In the genomic region with DNA sequence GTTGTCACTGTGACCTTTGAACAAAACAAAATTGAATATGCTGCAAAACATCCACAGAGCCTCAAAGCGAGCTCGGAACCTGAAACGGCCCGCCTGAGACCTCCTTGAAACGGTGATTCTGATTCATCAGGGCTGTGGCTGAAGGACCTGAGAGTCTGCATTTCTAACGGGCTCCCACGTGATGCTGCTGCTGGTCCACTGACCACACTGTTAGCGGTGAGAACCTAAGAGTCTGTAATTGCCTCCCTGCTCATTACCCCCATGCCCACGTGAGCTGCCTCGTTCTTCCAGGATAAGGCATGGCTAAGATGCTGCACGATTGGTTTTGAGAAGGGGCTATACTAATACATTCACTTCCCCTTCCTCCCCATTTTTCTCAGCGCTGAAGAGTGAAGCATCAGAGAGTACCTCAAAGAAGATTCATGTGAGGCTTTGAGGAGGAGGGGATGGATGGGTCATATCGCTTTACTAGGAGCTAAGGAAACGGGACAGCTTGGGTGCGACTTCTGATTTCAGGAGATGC, we compare ENCODE assay signal across 9 cellular contexts. TPM values are rescaled to one million over a fixed set of nuclear protein-coding genes. Genes with fewer than 3 reads are reported as not detected.
DNase-seq lines count a peak whose midpoint lies in the region; ATAC-seq, FAIRE-seq and TF ChIP-seq lines count a peak whose summit lies in the region.
"Had no signal": no experiment of that assay in that cellular context is flagged by ENCODE, and none has a peak within 500 bp of the region (broad histone marks: within the 10 kb centered on the region; RNA-seq: fewer than 3 reads in every experiment).

No MANE protein-coding gene starts in this region.

- intact Hi-C loops in transverse colon (cut with DNase I; ENCODE audit: low total_unique reads), result no loop called here

- WGBS in A549 (ENCODE audit: missing lambda C conversion rate), result 21% methylated on average over 15 of the region's 15 CpGs
- 0 to 23% methylated on average over 3 to 15 of the region's 15 CpGs for WGBS in transverse colon (ENCODE audit: low coverage in 1 of 2), 2 donors

- DNase-seq in A549 (ENCODE audit: low read depth in 1 of 2, low spot score in 1 of 2), result no peak
- no peak for DNase-seq in activated CD8-positive, alpha-beta T cell treated with anti-CD3 and anti-CD28 coated beads, Interleukin-2, amount 10 ng/mL, durations not matched to agents 7 days and 5 days
- no peak for DNase-seq in transverse colon
- no peak for DNase-seq in NCI-H1694 treated with DMSO at 0.1 percent for 48 hours (lab: John Stamatoyannopoulos, UW)
- no peak for DNase-seq in GM19239 (ENCODE audit: insufficient read length, low spot score)
- no peak for DNase-seq in AG08396 (ENCODE audit: low spot score)

- peak overlapping the region; percentile 49; the same call in 2 of the 3 replicates for H3K4me3 ChIP-seq in A549
- peak overlapping the region; percentile 26 for H3K4me3 ChIP-seq in mononuclear cell (ENCODE audit: low read length)
- peak overlapping the region in 2 of 4 donors; percentile 29 to 47 for H3K4me3 ChIP-seq in transverse colon

- H3K4me2 ChIP-seq in A549, result peak overlapping the region; percentile 98

- peaks cover 38% of the 10 kb centered on the region for H3K4me1 ChIP-seq in A549
- H3K4me1 ChIP-seq in mononuclear cell (ENCODE audit: insufficient read depth, low read length), result peaks cover 63% of the 10 kb centered on the region
- peaks cover 7 to 32% (median 18%) of the 10 kb centered on the region in 4 donors for H3K4me1 ChIP-seq in transverse colon

- H3K27ac Mint-ChIP-seq in activated CD8-positive, alpha-beta T cell treated with anti-CD3 and anti-CD28 coated beads, Interleukin-2, amount 10 ng/mL, durations not matched to agents 7 days and 5 days, result no peak overlapping the region

- no peak for TF ChIP-seq EP300 in A549 (IDR thresholded peaks at IDR 0.05)
- TF ChIP-seq EP300 in transverse colon (IDR thresholded peaks at IDR 0.05; ENCODE audit: low read depth), result no peak

- H3K27ac ChIP-seq in A549 (no peak overlapping the region), transverse colon (peak overlapping the region in 1 of 4 donors; percentile 77)

- no peak for FAIRE-seq in A549 (lab: Jason Lieb, UNC)
- no peak for FAIRE-seq in GM19239 (lab: Jason Lieb, UNC)
- FAIRE-seq: colon had no signal

- in situ Hi-C loops in transverse colon (cut with MboI; ENCODE audit: low pct_ligation_motif_present in 1 of 4, low pct_unique_long_range_greater_than_20kb in 1 of 4, low sequenced_read_pairs in 3 of 4), result loop anchor here in 1 of 4 donors (10.0 kb wide), 1 partner anchor 551 kb away; no protein-coding TSS in a partner anchor

- H3K4me1 Mint-ChIP-seq in activated CD8-positive, alpha-beta T cell treated with anti-CD3 and anti-CD28 coated beads, Interleukin-2, amount 10 ng/mL, durations not matched to agents 7 days and 5 days (ENCODE audit: low read depth), result peaks cover 13% of the 10 kb centered on the region

- H3K27me3 Mint-ChIP-seq in activated CD8-positive, alpha-beta T cell treated with anti-CD3 and anti-CD28 coated beads, Interleukin-2, amount 10 ng/mL, durations not matched to agents 7 days and 5 days (ENCODE audit: low read depth), result peaks cover 25% of the 10 kb centered on the region

- H3K36me3 ChIP-seq in transverse colon, result no peaks in the 10 kb centered on the region

- no peaks in the 10 kb centered on the region for H3K9me3 ChIP-seq in A549
- H3K9me3 ChIP-seq in mononuclear cell (ENCODE audit: low read depth, low read length), result no peaks in the 10 kb centered on the region
- no peaks in the 10 kb centered on the region for H3K9me3 ChIP-seq in transverse colon

- peaks cover 16% of the 10 kb centered on the region for H3K27me3 ChIP-seq in mononuclear cell (ENCODE audit: insufficient read depth, low read length)
- no peaks in the 10 kb centered on the region for H3K27me3 ChIP-seq in transverse colon

- CTCF ChIA-PET in A549 (lab: Yijun Ruan, JAX), result interaction anchor here (0.7 to 7.3 kb wide), 74 partner anchors 10 to 1019 kb away, joined by 3 to 98 read pairs (median 4); a partner anchor contains a TSS
- CTCF ChIA-PET in activated CD8-positive, alpha-beta T cell treated with anti-CD3 and anti-CD28 coated beads, Interleukin-2, amount 10 ng/mL, durations not matched to agents 7 days and 5 days (lab: Charles Lee), result interaction anchor here (0.7 to 6.8 kb wide), 64 partner anchors 9 to 669 kb away, joined by 3 to 126 read pairs (median 4); a partner anchor contains a TSS

- no peak for TF ChIP-seq CTCF in A549 (IDR thresholded peaks at IDR 0.05)
- no peak for TF ChIP-seq CTCF in transverse colon (IDR thresholded peaks at IDR 0.05)

- peak overlapping the region; percentile 23 for H3K4me3 Mint-ChIP-seq in activated CD8-positive, alpha-beta T cell treated with anti-CD3 and anti-CD28 coated beads, Interleukin-2, amount 10 ng/mL, durations not matched to agents 7 days and 5 days

- ATAC-seq in A549 (peak in 1 of 2 experiments; percentile 28; a peak in 3 of 6 replicates), GM21390 (IDR thresholded peaks at IDR 0.05; ENCODE audit: unreplicated experiment) (peak; percentile 7)
- no peak for ATAC-seq in activated CD8-positive, alpha-beta T cell treated with anti-CD3 and anti-CD28 coated beads, Interleukin-2, amount 10 ng/mL, durations not matched to agents 7 days and 5 days

- TF ChIP-seq POLR2A in A549 (IDR thresholded peaks at IDR 0.05; ENCODE audit: low read length), result no peak
- no peak for TF ChIP-seq POLR2A in transverse colon (IDR thresholded peaks at IDR 0.05)

- POLR2A ChIA-PET in A549 (lab: Yijun Ruan, JAX), result interaction anchor here (1.0 to 1.3 kb wide), 2 partner anchors 10 to 981 kb away, joined by 3 to 4 read pairs; a partner anchor contains a TSS
- POLR2A ChIA-PET in activated CD8-positive, alpha-beta T cell treated with anti-CD3 and anti-CD28 coated beads, Interleukin-2, amount 10 ng/mL, durations not matched to agents 7 days and 5 days (lab: Charles Lee), result interaction anchor here (1.3 kb wide), 1 partner anchor 111 kb away, joined by 6 read pairs; no protein-coding TSS in a partner anchor

- H3K9me3 Mint-ChIP-seq in activated CD8-positive, alpha-beta T cell treated with anti-CD3 and anti-CD28 coated beads, Interleukin-2, amount 10 ng/mL, durations not matched to agents 7 days and 5 days (ENCODE audit: insufficient read depth), result no peaks in the 10 kb centered on the region

- no peak for TF ChIP-seq RAD21 in A549 (conservative IDR thresholded peaks at IDR 0.05 in 1 of 2, IDR thresholded peaks at IDR 0.05 in 1 of 2)

- no peaks in the 10 kb centered on the region for H3K36me3 Mint-ChIP-seq in activated CD8-positive, alpha-beta T cell treated with anti-CD3 and anti-CD28 coated beads, Interleukin-2, amount 10 ng/mL, durations not matched to agents 7 days and 5 days (ENCODE audit: low read depth)

TF ChIP-seq in A549, 52 proteins besides CTCF, POLR2A, EP300 and RAD21:
- TF ChIP-seq FOSL2 (IDR thresholded peaks at IDR 0.05), result no peak
- no peak for TF ChIP-seq FOSL2 (CRISPR knock-in tag; IDR thresholded peaks at IDR 0.05)
- TF ChIP-seq, protein P1, sequence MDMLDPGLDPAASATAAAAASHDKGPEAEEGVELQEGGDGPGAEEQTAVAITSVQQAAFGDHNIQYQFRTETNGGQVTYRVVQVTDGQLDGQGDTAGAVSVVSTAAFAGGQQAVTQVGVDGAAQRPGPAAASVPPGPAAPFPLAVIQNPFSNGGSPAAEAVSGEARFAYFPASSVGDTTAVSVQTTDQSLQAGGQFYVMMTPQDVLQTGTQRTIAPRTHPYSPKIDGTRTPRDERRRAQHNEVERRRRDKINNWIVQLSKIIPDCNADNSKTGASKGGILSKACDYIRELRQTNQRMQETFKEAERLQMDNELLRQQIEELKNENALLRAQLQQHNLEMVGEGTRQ (IDR thresholded peaks at IDR 0.05), result peak; percentile 31; the same call in 1 of the 2 replicates

RNA-seq across cellular contexts. Expression of a gene that starts 9.7 kb away (rescaled TPM):
- 1.3 and 1.8 TPM in 2 replicates for polyA plus RNA-seq in A549 (2011; rRNA removed)
- 0.04 and 0.24 TPM in 2 replicates for polyA plus RNA-seq in A549 (2012; cell fraction: cytosol; rRNA removed)
- 0.40 and 1.1 TPM in 2 replicates for polyA plus RNA-seq in A549 (2012; cell fraction: nucleus; rRNA removed)
- polyA plus RNA-seq in A549 (2017; fragmentation: RNase III; extraction: RNeasy Plus Mini Kit Qiagen cat#74134 plus additional on column Dnase treatment), result 0.22 to 0.46 TPM (median 0.34 TPM) in 3 replicates
- 1.5 and 2.3 TPM in 2 replicates for polyA minus RNA-seq in A549 (2011; rRNA and poly(A)+ RNA removed)
- total RNA-seq in activated CD8-positive, alpha-beta T cell treated with anti-CD3 and anti-CD28 coated beads, Interleukin-2, amount 10 ng/mL, durations not matched to agents 7 days and 5 days, result under 1 TPM; 0.32 to 0.44 TPM
- 6.6 TPM for total RNA-seq in mononuclear cell
- 1 to 10 TPM in 3 of 4 donors, not detected in 1; 1.9 to 9.4 (median 3.8) TPM for total RNA-seq in transverse colon
